ENCODE assay signal across 9 cellular contexts in genomic region chr13:33188093-33188882, GRCh38.
DNase-seq lines count a peak whose midpoint lies in the region; ATAC-seq and TF ChIP-seq lines count a peak whose summit lies in the region.
"Had no signal": no experiment of that assay in that cellular context is flagged by ENCODE, and none has a peak within 500 bp of the region (broad histone marks: within the 10 kb centered on the region; RNA-seq: fewer than 3 reads in every experiment).

No MANE protein-coding gene starts in this region.

- peak overlapping the region; percentile 51; the same call in 1 of the 2 replicates for H3K27ac ChIP-seq in IMR-90 (ENCODE audit: insufficient read depth, low read length)
- H3K27ac ChIP-seq in foreskin keratinocyte: no peak overlapping the region

- BruUV-seq in IMR-90 (replicated peaks; lab: Mats Ljungman, UMichigan): no TSS peak

- H3K56ac ChIP-seq in IMR-90 (ENCODE audit: extremely low read depth, insufficient read depth, low read length): no peak overlapping the region

- WGBS in IMR-90 (ENCODE audit: extremely low coverage in 2 of 2, insufficient read length in 1 of 2), 2 experiments: no CpG with 5 or more reads among the region's 4 CpGs

- H4K20me1 ChIP-seq in IMR-90 (ENCODE audit: insufficient read depth, low read length): peaks cover 25% of the 10 kb centered on the region; the same call in 1 of the 2 replicates

- no peaks in the 10 kb centered on the region for H3K27me3 ChIP-seq in IMR-90 (ENCODE audit: control insufficient read depth, insufficient read depth, low read length)
- H3K27me3 ChIP-seq in foreskin keratinocyte: no peaks in the 10 kb centered on the region

- peak overlapping the region; percentile 52 for H4K91ac ChIP-seq in IMR-90 (ENCODE audit: insufficient read depth, low read depth, low read length)

- H3K9me1 ChIP-seq in IMR-90 (ENCODE audit: insufficient read depth, low read length): peaks cover 35% of the 10 kb centered on the region

- in situ Hi-C loops in IMR-90 (cut with MboI; ENCODE audit: low sequenced_read_pairs): no loop called here

- POLR2A ChIA-PET in IMR-90 (lab: Charles Lee; ENCODE audit: unreplicated experiment): no interaction called here

- peaks cover 39 to 85% of the 10 kb centered on the region in 2 experiments for H3K79me1 ChIP-seq in IMR-90 (ENCODE audit: low read depth in 1 of 2, low read length in 2 of 2)

- no peak overlapping the region for H2AFZ ChIP-seq in IMR-90 (replicated peaks; ENCODE audit: low read length, poor library complexity)

- H4K8ac ChIP-seq in IMR-90 (ENCODE audit: low read depth in 2 of 2, low read length in 2 of 2): peak overlapping the region in 1 of 2 experiments; percentile 46; a peak in 2 of 4 replicates

- peak overlapping the region; percentile 79; the same call in 1 of the 3 replicates for H2BK15ac ChIP-seq in IMR-90 (ENCODE audit: low read depth, low read length)

- peak overlapping the region; percentile 77 for H2BK5ac ChIP-seq in IMR-90 (ENCODE audit: low read depth, low read length, poor library complexity, severe bottlenecking)

- peak overlapping the region; percentile 71 for H3K14ac ChIP-seq in IMR-90 (replicated peaks; ENCODE audit: low read depth, low read length)

- no peak for TF ChIP-seq POLR2A in IMR-90 (IDR thresholded peaks at IDR 0.05; ENCODE audit: low read depth, low read length)

- ATAC-seq in GM18502 (IDR thresholded peaks at IDR 0.05; ENCODE audit: poor library complexity, unreplicated experiment) (peak; percentile 73), GM21717 (IDR thresholded peaks at IDR 0.05; ENCODE audit: unreplicated experiment) (peak; percentile 55), IMR-90 (ENCODE audit: low read depth) (no peak), GM21737 (IDR thresholded peaks at IDR 0.05; ENCODE audit: unreplicated experiment) (no peak), foreskin keratinocyte (no peak)

- dilution Hi-C loops in IMR-90 (cut with HindIII; ENCODE audit: low sequenced_read_pairs, unreplicated experiment): no loop called here

- TF ChIP-seq RAD21 in IMR-90 (IDR thresholded peaks at IDR 0.05; ENCODE audit: low read length): no peak

- H3K36me3 ChIP-seq in IMR-90 (ENCODE audit: control insufficient read depth, insufficient read depth, low read length): peaks cover 6% of the 10 kb centered on the region

- H3K9ac ChIP-seq in IMR-90 (ENCODE audit: low read depth, low read length): no peak overlapping the region; the same call in 1 of the 2 replicates

- peak overlapping the region; percentile 11 for H2AK9ac ChIP-seq in IMR-90 (replicated peaks; ENCODE audit: low read depth, low read length, poor library complexity)

- peak; percentile 57 for DNase-seq in IMR-90
- DNase-seq in kidney glomerular epithelial cell (lab: John Stamatoyannopoulos, UW): peak; percentile 6
- DNase-seq in OCI-M2 (lab: John Stamatoyannopoulos, UW; ENCODE audit: unreplicated experiment): no peak
- DNase-seq in foreskin keratinocyte: no peak
- DNase-seq in D341Med (ENCODE audit: low spot score): no peak
- DNase-seq: activated effector memory CD4-positive, alpha-beta T cell treated with Interleukin-2 at 50 U/mL for 16 hours had no signal

- peak overlapping the region; percentile 49 for H2BK120ac ChIP-seq in IMR-90 (ENCODE audit: low read depth, low read length)

- H3K4me2 ChIP-seq in IMR-90 (ENCODE audit: low read depth, low read length): peak overlapping the region; percentile 71

- peak overlapping the region; percentile 27; the same call in 1 of the 2 replicates for H3K18ac ChIP-seq in IMR-90 (ENCODE audit: low read depth, low read length)

- H3K4me1 ChIP-seq in IMR-90 (ENCODE audit: control insufficient read depth, insufficient read depth, low read length) (peaks cover 33% of the 10 kb centered on the region), foreskin keratinocyte (peaks cover 5% of the 10 kb centered on the region)

- CTCF ChIA-PET in IMR-90 (lab: Yijun Ruan, JAX): no interaction called here

- H2AK5ac ChIP-seq in IMR-90 (ENCODE audit: low read depth, low read length): peak overlapping the region; percentile 74; the same call in 1 of the 2 replicates

- intact Hi-C loops in IMR-90 (cut with micrococcal nuclease): no loop called here

- no peak for TF ChIP-seq CTCF in IMR-90 (conservative IDR thresholded peaks at IDR 0.05; ENCODE audit: low read depth, low read length)
- no peak for TF ChIP-seq CTCF in foreskin keratinocyte (conservative IDR thresholded peaks at IDR 0.05)

- peak overlapping the region; percentile 51; the same call in 1 of the 2 replicates for H3K23ac ChIP-seq in IMR-90 (ENCODE audit: low read depth, low read length)

- no peaks in the 10 kb centered on the region for H3K9me3 ChIP-seq in IMR-90 (ENCODE audit: control insufficient read depth, insufficient read depth, low read length)

- H3K4me3 ChIP-seq in IMR-90 (ENCODE audit: insufficient read depth, low read depth, low read length): no peak overlapping the region

- H2BK20ac ChIP-seq in IMR-90 (ENCODE audit: low read depth, low read length): peak overlapping the region; percentile 41; the same call in 1 of the 2 replicates

- peak overlapping the region; percentile 41 for H4K5ac ChIP-seq in IMR-90 (ENCODE audit: low read depth, low read length)

- H3K4ac ChIP-seq in IMR-90 (ENCODE audit: low read depth, low read length): peak overlapping the region; percentile 57; the same call in 1 of the 2 replicates

TF ChIP-seq in IMR-90, 13 proteins besides CTCF, POLR2A, EP300 and RAD21:
- TF ChIP-seq CEBPB (IDR thresholded peaks at IDR 0.05; ENCODE audit: low read depth, low read length) (no peak), FOS (IDR thresholded peaks at IDR 0.05; ENCODE audit: low read depth, low read length) (peak; percentile 53; the same call in 1 of the 2 replicates), USF2 (IDR thresholded peaks at IDR 0.05; ENCODE audit: low read depth, low read length) (no peak)
TF ChIP-seq in IMR-90: peak in this region for 1.

Comparison
In these comparisons a context has a peak if more than half of its experiments do, and no peak if none do; other contexts are left out.
1. ATAC-seq: peak in GM18502 (single experiment) and GM21717 (single experiment); none in IMR-90 (single experiment), GM21737 (single experiment) and foreskin keratinocyte (single experiment).
2. DNase-seq: peak in IMR-90 (single experiment) and kidney glomerular epithelial cell (single experiment); none in OCI-M2 (single experiment), foreskin keratinocyte (0 of 2) and D341Med (single experiment).